Comparison of ENCODE assay signal across 9 cellular contexts in the genomic region with DNA sequence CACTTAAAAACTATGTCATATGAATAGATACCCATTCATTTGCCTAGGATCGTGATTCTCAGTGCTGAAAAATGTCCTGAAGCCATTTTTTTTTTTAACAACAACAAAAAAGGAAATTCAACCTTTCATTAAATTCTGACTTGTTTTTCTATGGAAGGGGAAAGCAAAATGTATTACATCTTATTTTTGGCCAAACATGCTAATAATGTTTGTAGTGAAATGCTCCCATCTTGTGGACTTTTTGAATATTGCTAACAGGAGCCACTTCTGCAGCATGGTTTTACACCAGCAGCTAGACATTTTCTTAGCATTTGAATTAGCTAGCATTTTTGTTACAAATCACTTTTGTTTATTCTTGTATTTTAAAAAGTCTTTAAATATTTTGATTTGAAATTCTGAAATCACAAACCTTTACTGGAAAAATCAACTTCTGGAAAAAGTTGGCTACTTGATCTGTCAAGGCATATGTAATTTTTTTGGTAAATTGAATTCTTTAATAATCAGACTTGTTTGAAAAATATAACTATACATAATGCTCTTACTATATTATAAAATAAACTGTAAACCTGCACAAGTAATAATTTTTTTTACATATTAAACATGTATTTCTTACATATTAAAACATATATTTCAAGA.
DNase-seq lines count a peak whose midpoint lies in the region; ATAC-seq and TF ChIP-seq lines count a peak whose summit lies in the region.
"Had no signal": no experiment of that assay in that cellular context is flagged by ENCODE, and none has a peak within 500 bp of the region (broad histone marks: within the 10 kb centered on the region; RNA-seq: fewer than 3 reads in every experiment).

No MANE protein-coding gene starts in this region.

- TF ChIP-seq CTCF in GM13977 (IDR thresholded peaks at IDR 0.05; ENCODE audit: extremely low read depth, insufficient read depth, missing control alignments) (peak; percentile 49), nephron (IDR thresholded peaks at IDR 0.05; ENCODE audit: unreplicated experiment in 3 of 3) (peak; percentile 56 to 69 (median 67)), lower leg skin (IDR thresholded peaks at IDR 0.05) (no peak)

- ATAC-seq in HG02870 (IDR thresholded peaks at IDR 0.05; ENCODE audit: unreplicated experiment) = no peak

- H3K9me3 Mint-ChIP-seq in nephron = peaks cover 11% of the 10 kb centered on the region

- no peak overlapping the region for H3K4me3 Mint-ChIP-seq in nephron
- H3K4me3 Mint-ChIP-seq: stimulated activated naive CD8-positive, alpha-beta T cell treated with anti-CD3 and anti-CD28 coated beads, Interleukin-15, Interleukin-2, amounts not matched to agents 100 ng/mL and 50 ng/mL, for 24 hours had no signal

- TF ChIP-seq POLR2A in lower leg skin (IDR thresholded peaks at IDR 0.05) = no peak

- H3K4me3 ChIP-seq in lower leg skin (ENCODE audit: low read depth, poor library complexity, severe bottlenecking) = no peak overlapping the region

- DNase-seq in AG08395 (ENCODE audit: low spot score) (peak; percentile 65), GM13977 (ENCODE audit: low spot score) (peak; percentile 47), NCI-H446 treated with DMSO at 0.1 percent for 48 hours (lab: John Stamatoyannopoulos, UW) (peak; percentile 42), dedifferentiated amniotic fluid mesenchymal stem cell (ENCODE audit: extremely low spot score) (peak; percentile 74), UCSD-AML1 (lab: John Stamatoyannopoulos, UW; ENCODE audit: unreplicated experiment) (no peak), lower leg skin (ENCODE audit: low spot score in 2 of 2) (no peak)

- no peaks in the 10 kb centered on the region for H3K4me1 Mint-ChIP-seq in nephron

- in situ Hi-C loops in GM13977 (cut with MboI; ENCODE audit: low pct_unique_long_range_greater_than_20kb, low sequenced_read_pairs, unreplicated experiment) = no loop called here

- H3K27me3 Mint-ChIP-seq in nephron (ENCODE audit: low read depth) = no peaks in the 10 kb centered on the region
- H3K27me3 Mint-ChIP-seq: stimulated activated naive CD8-positive, alpha-beta T cell treated with anti-CD3 and anti-CD28 coated beads, Interleukin-15, Interleukin-2, amounts not matched to agents 100 ng/mL and 50 ng/mL, for 24 hours had no signal

- 78 to 79% methylated on average over 1 of the region's 1 CpG for WGBS in lower leg skin, 2 donors

- intact Hi-C loops in lower leg skin (cut with DNase I; ENCODE audit: low total_unique reads) = no loop called here

- H3K27ac Mint-ChIP-seq in nephron = no peak overlapping the region
- H3K27ac Mint-ChIP-seq: stimulated activated naive CD8-positive, alpha-beta T cell treated with anti-CD3 and anti-CD28 coated beads, Interleukin-15, Interleukin-2, amounts not matched to agents 100 ng/mL and 50 ng/mL, for 24 hours had no signal

- peaks cover 54% of the 10 kb centered on the region for H3K36me3 Mint-ChIP-seq in nephron (ENCODE audit: low read depth)

Comparison
In these comparisons a context has a peak if more than half of its experiments do, and no peak if none do; other contexts are left out.
1. DNase-seq: peak in AG08395 (single experiment), GM13977 (single experiment), NCI-H446 treated with DMSO at 0.1 percent for 48 hours (single experiment) and dedifferentiated amniotic fluid mesenchymal stem cell (single experiment); none in UCSD-AML1 (single experiment) and lower leg skin (0 of 2).
2. CTCF ChIP-seq: peak in GM13977 (single experiment) and nephron (3 of 3); none in lower leg skin (0 of 3).